In the genomic region with DNA sequence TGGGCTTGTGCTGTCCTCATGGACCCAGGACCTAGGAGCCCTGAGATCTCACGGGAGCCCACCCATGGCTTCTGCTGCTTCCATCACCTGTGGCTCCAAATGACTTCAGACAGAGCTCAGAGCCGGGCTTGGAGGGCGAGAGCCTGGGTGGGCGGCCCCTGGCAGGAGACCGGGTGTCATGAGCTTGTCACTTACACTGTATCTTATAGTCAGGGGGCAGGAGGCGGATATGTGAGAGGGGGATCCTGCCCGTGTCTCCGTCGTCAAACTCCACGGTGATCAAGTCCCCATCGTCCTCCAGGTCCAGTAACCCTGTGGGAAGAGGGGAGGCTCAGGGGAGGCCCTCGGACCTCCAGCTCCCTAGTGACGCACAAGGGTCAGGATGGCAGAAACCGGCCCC, we compare ENCODE assay signal across 19 cellular contexts.
"Had no signal": no experiment of that assay in that cellular context is flagged by ENCODE, and none has a peak within 500 bp of the region (broad histone marks: within the 10 kb centered on the region; RNA-seq: fewer than 3 reads in every experiment).

No MANE protein-coding gene starts in this region.

- H3K4me2 ChIP-seq: hepatocyte had no signal

- H3K27me3 ChIP-seq: colonic mucosa, esophagus muscularis mucosa, foreskin keratinocyte, gastroesophageal sphincter, heart left ventricle, hepatocyte, left lung had no signal

- DNase-seq: colonic mucosa; cortex of kidney; effector CD8-positive, alpha-beta T cell; effector memory CD8-positive, alpha-beta T cell; foreskin keratinocyte; heart left ventricle; hypothalamus; immature natural killer cell; islet precursor cell; kidney; kidney glomerular epithelial cell; left ventricle myocardium superior; lower lobe of right lung; mesenchymal stem cell; mucosa of descending colon had no signal

- H3K9me3 ChIP-seq: colonic mucosa had no signal

- H2AFZ ChIP-seq: hepatocyte had no signal

- ATAC-seq: effector memory CD8-positive, alpha-beta T cell; foreskin keratinocyte; gastroesophageal sphincter; left lung; left ventricle myocardium superior; lower lobe of right lung; mucosa of descending colon had no signal

- H3K27ac ChIP-seq: colonic mucosa, foreskin keratinocyte, heart left ventricle, hepatocyte, left lung, lower lobe of right lung had no signal

- H3K79me2 ChIP-seq: hepatocyte had no signal

- H3K4me3 ChIP-seq: colonic mucosa, esophagus muscularis mucosa, gastroesophageal sphincter, heart left ventricle, hepatocyte, left lung, lower lobe of right lung, mucosa of descending colon had no signal

- H3K4me1 ChIP-seq: colonic mucosa, foreskin keratinocyte, heart left ventricle, left lung, lower lobe of right lung had no signal
